In the genomic region with DNA sequence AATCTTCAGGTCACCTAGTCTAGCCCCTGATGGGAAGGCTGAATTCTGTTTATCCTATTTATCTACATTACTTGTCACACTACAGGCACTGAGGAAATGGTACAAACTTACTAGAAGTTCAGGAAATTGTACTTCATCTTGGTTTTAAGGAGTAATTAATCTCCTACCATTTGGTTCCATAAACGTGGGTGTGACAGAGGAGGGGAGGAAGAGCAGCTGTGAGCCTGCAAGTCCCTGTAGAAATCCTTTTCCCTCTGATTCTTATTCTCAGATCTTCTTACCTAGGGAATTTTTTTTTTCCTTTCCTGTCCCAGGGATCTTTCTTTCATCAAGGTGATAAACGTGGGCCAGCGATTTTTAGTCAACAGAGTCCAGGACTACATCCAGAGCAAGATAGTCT, we compare ENCODE assay signal across 26 cellular contexts. TPM values are rescaled to one million over a fixed set of nuclear protein-coding genes. Genes with fewer than 3 reads are reported as not detected.
"Had no signal": no experiment of that assay in that cellular context is flagged by ENCODE, and none has a peak within 500 bp of the region (broad histone marks: within the 10 kb centered on the region; RNA-seq: fewer than 3 reads in every experiment).

No MANE protein-coding gene starts in this region.

- H3K27ac ChIP-seq: coronary artery, esophagus squamous epithelium, gastroesophageal sphincter, left lung, thoracic aorta had no signal

- H3K4me1 ChIP-seq: gastroesophageal sphincter, sigmoid colon had no signal

- ATAC-seq: activated CD4-positive, alpha-beta T cell treated with anti-CD3 and anti-CD28 coated beads for 36 hours; gastroesophageal sphincter; left lung had no signal

- H3K27me3 ChIP-seq: esophagus squamous epithelium, gastroesophageal sphincter, left lung, sigmoid colon had no signal

- H3K4me3 ChIP-seq: coronary artery, esophagus squamous epithelium, gastroesophageal sphincter, left lung, sigmoid colon, thoracic aorta had no signal

- DNase-seq: activated B cell treated with CpG ODN at 0.5 μM for 24 hours; activated CD4-positive, alpha-beta T cell treated with anti-CD3 and anti-CD28 coated beads for 36 hours; activated CD4-positive, alpha-beta T cell treated with anti-CD3 and anti-CD28 coated beads, Interleukin-2, amount 50 U/mL, for 4 hours; activated naive CD4-positive, alpha-beta T cell treated with Interleukin-2 at 50 U/mL for 16 hours; activated naive CD8-positive, alpha-beta T cell treated with anti-CD3 and anti-CD28 coated beads for 36 hours; activated T-cell treated with anti-CD3 and anti-CD28 coated beads, Interleukin-2, amount 50 U/mL, for 48 hours; esophagus squamous epithelium; head of caudate nucleus; left lung; mammary epithelial cell; midbrain; naive B cell; posterior cingulate gyrus; sigmoid colon; stimulated activated CD4-positive, alpha-beta T cell treated with anti-CD3 and anti-CD28 coated beads, Interleukin-4, amount 100 ng/mL, for 1 hour; stimulated activated naive CD4-positive, alpha-beta T cell; T-helper 1 cell; T-helper 9 cell had no signal

- H3K9me3 ChIP-seq: esophagus squamous epithelium, gastroesophageal sphincter, left lung, sigmoid colon, thoracic aorta had no signal

RNA-seq across cellular contexts. Expression of a gene that starts 21.5 kb away (rescaled TPM):
- total RNA-seq: endodermal cell, mammary epithelial cell, neural crest cell, renal cortical epithelial cell had no signal
- polyA plus RNA-seq: keratinocyte, mammary epithelial cell had no signal

RNA-seq across cellular contexts. Expression of a gene that starts 36.8 kb away (rescaled TPM):
- total RNA-seq: activated B cell treated with CpG ODN at 0.5 μM for 24 hours; activated CD4-positive, alpha-beta T cell treated with anti-CD3 and anti-CD28 coated beads for 36 hours; activated naive CD8-positive, alpha-beta T cell treated with anti-CD3 and anti-CD28 coated beads for 36 hours; astrocyte; endodermal cell; mammary epithelial cell; neural crest cell; sigmoid colon had no signal
- polyA plus RNA-seq: keratinocyte, mammary epithelial cell had no signal
